In genomic region chr2:75098856-75099255, GRCh38 we compare ENCODE assay signal across 8 cellular contexts.
DNase-seq lines count a peak whose midpoint lies in the region; ATAC-seq and TF ChIP-seq lines count a peak whose summit lies in the region.

No MANE protein-coding gene starts in this region.

- no peaks in the 10 kb centered on the region for H3K79me2 ChIP-seq in OCI-LY1 (ENCODE audit: insufficient read depth, low read length)

- TF ChIP-seq CTCF in GM13977 (IDR thresholded peaks at IDR 0.05; ENCODE audit: extremely low read depth, insufficient read depth, missing control alignments) (peak; percentile 39), OCI-LY1 (IDR thresholded peaks at IDR 0.05; ENCODE audit: low read length) (peak; percentile 46), omental fat pad (IDR thresholded peaks at IDR 0.05) (no peak)

- H3K4me3 ChIP-seq in OCI-LY1 (ENCODE audit: low read depth, low read length, poor library complexity, severe bottlenecking), result no peak overlapping the region
- no peak overlapping the region for H3K4me3 ChIP-seq in right cardiac atrium (ENCODE audit: low read length)

- in situ Hi-C loops in ACHN (cut with HindIII; ENCODE audit: low pct_ligation_motif_present, low pct_unique_long_range_greater_than_20kb, low sequenced_read_pairs) (no loop called here), GM13977 (cut with MboI; ENCODE audit: low pct_unique_long_range_greater_than_20kb, low sequenced_read_pairs, unreplicated experiment) (no loop called here)

- no peaks in the 10 kb centered on the region for H4K20me1 ChIP-seq in OCI-LY1 (ENCODE audit: insufficient read depth, low read length)

- H3K9me2 ChIP-seq in OCI-LY1 (ENCODE audit: low read depth, low read length), result no peaks in the 10 kb centered on the region

- H3K4me1 ChIP-seq in OCI-LY1 (ENCODE audit: insufficient read depth, low read length, severe bottlenecking), result no peaks in the 10 kb centered on the region
- no peaks in the 10 kb centered on the region for H3K4me1 ChIP-seq in right cardiac atrium (ENCODE audit: control insufficient read depth, insufficient read depth, low read length)

- no peak overlapping the region for H3K4me2 ChIP-seq in OCI-LY1 (ENCODE audit: low read length)

- ATAC-seq in HG03097 (IDR thresholded peaks at IDR 0.05; ENCODE audit: low FRiP score, unreplicated experiment) (no peak), omental fat pad (ENCODE audit: low FRiP score) (no peak), right cardiac atrium (no peak), GM21529 (IDR thresholded peaks at IDR 0.05; ENCODE audit: unreplicated experiment) (no peak)

- WGBS in right cardiac atrium, result 33% methylated on average over 2 of the region's 2 CpGs

- DNase-seq in ACHN (peak; percentile 55), GM13977 (ENCODE audit: low spot score) (no peak), fibroblast of peridontal ligament (ENCODE audit: extremely low read depth) (peak; percentile 46), omental fat pad (ENCODE audit: low spot score) (no peak), right cardiac atrium (no peak)

- no peak overlapping the region for H2AFZ ChIP-seq in OCI-LY1 (ENCODE audit: low read length)

- H3K27me3 ChIP-seq in OCI-LY1 (ENCODE audit: insufficient read depth, low read length) (no peaks in the 10 kb centered on the region), right cardiac atrium (ENCODE audit: control insufficient read depth, insufficient read depth) (no peaks in the 10 kb centered on the region)

- no peak overlapping the region for H3K9ac ChIP-seq in OCI-LY1 (ENCODE audit: low read length)

- H3K36me3 ChIP-seq in OCI-LY1 (ENCODE audit: insufficient read depth, low read length), result no peaks in the 10 kb centered on the region

- intact Hi-C loops in right cardiac atrium (cut with DNase I), result no loop called here

- H3K9me3 ChIP-seq in OCI-LY1 (ENCODE audit: low read length) (no peaks in the 10 kb centered on the region), right cardiac atrium (ENCODE audit: control insufficient read depth, low read length) (no peaks in the 10 kb centered on the region)

- H3K27ac ChIP-seq in OCI-LY1 (ENCODE audit: low read depth, low read length, poor library complexity, severe bottlenecking), result no peak overlapping the region
- H3K27ac ChIP-seq in right cardiac atrium (ENCODE audit: low read length), result no peak overlapping the region

- H3F3A ChIP-seq in OCI-LY1 (ENCODE audit: insufficient read depth, low read length), result no peaks in the 10 kb centered on the region

Comparison
In these comparisons a context has a peak if more than half of its experiments do, and no peak if none do; other contexts are left out.
1. DNase-seq: peak in ACHN (single experiment) and fibroblast of peridontal ligament (single experiment); none in GM13977 (single experiment), omental fat pad (single experiment) and right cardiac atrium (0 of 3).
2. CTCF ChIP-seq: peak in GM13977 (single experiment) and OCI-LY1 (single experiment); none in omental fat pad (0 of 3).